ENCODE assay signal across 26 cellular contexts in the genomic region with DNA sequence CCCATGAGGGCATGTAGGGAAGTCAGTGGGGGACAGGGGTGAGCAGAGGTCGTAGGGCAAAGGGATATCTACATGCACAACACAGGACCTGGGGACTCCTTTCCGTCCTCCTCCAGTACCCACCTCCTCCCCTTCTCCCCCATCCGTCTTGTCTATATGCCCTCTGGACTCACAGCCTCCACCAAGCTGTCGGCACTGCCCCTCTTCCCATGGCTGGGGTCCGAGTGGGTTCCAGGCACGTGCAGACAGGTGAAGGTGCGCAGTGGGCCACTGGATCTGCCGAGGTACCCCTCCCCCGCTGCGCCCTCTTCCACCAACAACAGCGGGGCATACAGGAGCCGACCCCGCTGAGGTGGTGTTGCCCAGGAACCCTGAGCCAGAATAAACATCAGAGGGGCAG. TPM values are rescaled to one million over a fixed set of nuclear protein-coding genes. Genes with fewer than 3 reads are reported as not detected.
"Had no signal": no experiment of that assay in that cellular context is flagged by ENCODE, and none has a peak within 500 bp of the region (broad histone marks: within the 10 kb centered on the region; RNA-seq: fewer than 3 reads in every experiment).

No MANE protein-coding gene starts in this region.

- H3K4me3 ChIP-seq: coronary artery, esophagus squamous epithelium had no signal

- H3K27me3 ChIP-seq: brain microvascular endothelial cell had no signal

- FAIRE-seq: endometrium, endothelial cell of umbilical vein, frontal cortex had no signal

- H3K4me1 ChIP-seq: esophagus squamous epithelium had no signal

- H3K9me3 ChIP-seq: esophagus squamous epithelium had no signal

- H3K36me3 ChIP-seq: brain microvascular endothelial cell, esophagus squamous epithelium had no signal

- H3K27ac ChIP-seq: brain microvascular endothelial cell, coronary artery, epithelial cell of prostate, esophagus squamous epithelium had no signal

- DNase-seq: activated CD4-positive, alpha-beta memory T cell treated with anti-CD3 and anti-CD28 coated beads, Interleukin-2, amount 10 ng/mL, durations not matched to agents 7 days and 5 days; activated CD4-positive, alpha-beta T cell treated with anti-CD3 and anti-CD28 coated beads for 4 hours; activated CD4-positive, alpha-beta T cell treated with anti-CD3 and anti-CD28 coated beads, Interleukin-2, amount 10 ng/mL, durations not matched to agents 7 days and 5 days; activated CD4-positive, alpha-beta T cell treated with anti-CD3 and anti-CD28 coated beads, Interleukin-2, amount 50 U/mL, for 4 hours; activated CD4-positive, CD25-positive, alpha-beta regulatory T cell; activated CD4-positive, CD25-positive, alpha-beta regulatory T cell treated with anti-CD3 and anti-CD28 coated beads, Interleukin-2, amount 50 U/mL, for 72 hours; activated CD8-positive, alpha-beta memory T cell treated with anti-CD3 and anti-CD28 coated beads, Interleukin-2, amount 50 U/mL, for 48 hours; activated gamma-delta T cell; activated naive CD4-positive, alpha-beta T cell; activated naive CD4-positive, alpha-beta T cell treated with anti-CD3 and anti-CD28 coated beads, Interleukin-2, amount 10 ng/mL, durations not matched to agents 7 days and 5 days; activated naive CD8-positive, alpha-beta T cell treated with anti-CD3 and anti-CD28 coated beads, Interleukin-2, amount 10 ng/mL, durations not matched to agents 7 days and 5 days; activated T-cell treated with anti-CD3 and anti-CD28 coated beads for 4 hours; activated T-cell treated with anti-CD3 and anti-CD28 coated beads, Interleukin-2, amount 50 U/mL, for 24 hours; activated T-cell treated with anti-CD3 and anti-CD28 coated beads, Interleukin-2, amount 50 U/mL, for 72 hours; brain microvascular endothelial cell; effector CD8-positive, alpha-beta T cell; esophagus squamous epithelium; T-helper 2 cell had no signal

RNA-seq across cellular contexts. Expression of a gene that starts 5.5 kb away (rescaled TPM):
- total RNA-seq: fibroblast of villous mesenchyme had no signal

RNA-seq across cellular contexts. Expression of a gene that starts 27.7 kb away (rescaled TPM):
- total RNA-seq: astrocyte, endothelial cell of umbilical vein, fibroblast of villous mesenchyme had no signal
- polyA plus RNA-seq: endothelial cell of umbilical vein, fibroblast of lung had no signal
